ENCODE assay signal across 24 cellular contexts in the genomic region with DNA sequence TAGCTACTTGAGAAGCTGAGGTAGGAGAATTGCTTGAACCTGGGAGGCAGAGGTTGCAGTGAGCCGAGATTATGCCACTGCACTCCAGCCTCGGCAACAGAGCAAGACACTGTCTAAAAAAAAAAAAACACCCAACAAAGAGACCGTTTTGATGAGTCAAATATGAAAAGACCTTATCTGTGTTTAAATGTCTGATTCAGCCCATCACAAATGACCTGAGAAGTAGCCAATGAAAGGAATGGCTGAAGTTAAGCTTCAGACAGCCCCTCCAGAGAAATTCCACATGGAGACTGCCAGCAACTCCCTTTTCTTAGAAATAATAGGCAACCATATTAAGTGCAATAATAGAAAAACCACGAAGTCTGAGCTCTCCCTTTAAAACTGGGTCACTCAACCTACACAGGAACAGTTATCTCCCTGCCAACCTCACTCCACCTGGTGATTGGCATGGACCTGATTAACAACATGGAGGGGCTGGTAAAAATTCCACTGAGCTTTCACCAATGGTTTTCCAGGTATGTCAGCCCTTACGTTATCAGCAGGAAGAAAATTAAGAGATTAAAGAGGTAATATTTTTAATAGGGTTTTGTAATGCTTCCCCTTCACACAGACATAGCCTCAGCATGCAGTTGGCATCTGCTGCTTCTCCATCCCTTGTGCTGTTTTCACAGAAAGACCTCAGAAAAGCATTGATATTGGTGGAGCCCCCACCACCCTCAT.
A peak's percentile ranks its signal among the peaks of the same experiment; 100 is the strongest.
DNase-seq lines count a peak whose midpoint lies in the region; ATAC-seq and TF ChIP-seq lines count a peak whose summit lies in the region.
"Had no signal": no experiment of that assay in that cellular context is flagged by ENCODE, and none has a peak within 500 bp of the region (broad histone marks: within the 10 kb centered on the region; RNA-seq: fewer than 3 reads in every experiment).

No MANE protein-coding gene starts in this region.

- no peak for TF ChIP-seq RAD21 in HCT116 (IDR thresholded peaks at IDR 0.05; ENCODE audit: low read depth)

- no peak overlapping the region for H4K12ac ChIP-seq in trophoblast cell (ENCODE audit: low read depth, low read length)

- CTCF ChIA-PET in HCT116 (lab: Charles Lee) (no interaction called here), PC-3 (lab: Charles Lee) (no interaction called here)

- H3K4me1 ChIP-seq in HCT116 (ENCODE audit: control insufficient read depth in 1 of 2, insufficient read depth in 2 of 2, low read length in 2 of 2) (peaks cover 10 to 43% of the 10 kb centered on the region in 2 experiments), PC-3 (ENCODE audit: insufficient read depth, low read length) (peaks cover 41% of the 10 kb centered on the region), trophoblast cell (ENCODE audit: control insufficient read depth in 1 of 2, insufficient read depth in 2 of 2, low read length in 2 of 2) (peaks cover 30 to 37% of the 10 kb centered on the region in 2 experiments)
- H3K4me1 ChIP-seq: gastrocnemius medialis, sigmoid colon, SJCRH30, testis, uterus had no signal

- no peak overlapping the region for H4K8ac ChIP-seq in trophoblast cell (ENCODE audit: low read depth, low read length)

- ATAC-seq in HCT116 (peak; percentile 17; the same call in 1 of the 2 replicates), PC-3 (no peak; the same call in 1 of the 2 replicates)
- ATAC-seq: activated CD4-positive, CD25-positive, alpha-beta regulatory T cell treated with anti-CD3 and anti-CD28 coated beads, Interleukin-2, amount 50 U/mL, for 24 hours; activated naive CD4-positive, alpha-beta T cell treated with anti-CD3 and anti-CD28 coated beads, Interleukin-2, amount 50 U/mL, for 72 hours; gastrocnemius medialis; left colon had no signal

- no peaks in the 10 kb centered on the region for H3K9me2 ChIP-seq in HCT116 (ENCODE audit: insufficient read depth)
- H3K9me2 ChIP-seq in PC-3 (replicated peaks; ENCODE audit: low read length): no peaks in the 10 kb centered on the region

- intact Hi-C loops in HCT116 (cut with micrococcal nuclease) (no loop called here), PC-3 (cut with micrococcal nuclease) (no loop called here)

- H3K14ac ChIP-seq in trophoblast cell (ENCODE audit: low read length): peak overlapping the region; percentile 57

- RAD21 ChIA-PET in HCT116 (lab: Charles Lee; ENCODE audit: low non-redundant PET in 1 of 2, low total read pairs in 2 of 2, uncharacterized antibody in 2 of 2, unreplicated experiment in 2 of 2): no interaction called here

- no peak for TF ChIP-seq CTCF in HCT116 (IDR thresholded peaks at IDR 0.05 in 2 of 3, conservative IDR thresholded peaks at IDR 0.05 in 1 of 3; ENCODE audit: borderline replicate concordance in 1 of 3, insufficient read depth in 1 of 3, low read depth in 2 of 3, low read length in 2 of 3)
- TF ChIP-seq CTCF in PC-3 (conservative IDR thresholded peaks at IDR 0.05; ENCODE audit: low read depth, low read length): no peak

- peak overlapping the region; percentile 89 for H2BK120ac ChIP-seq in trophoblast cell (ENCODE audit: insufficient read depth, low read length, poor library complexity)

- no peak overlapping the region for H3K27ac ChIP-seq in HCT116 (ENCODE audit: low read depth, low read length)
- H3K27ac ChIP-seq in PC-3 (ENCODE audit: low read length): no peak overlapping the region
- H3K27ac ChIP-seq in trophoblast cell (ENCODE audit: low read depth, low read length): peak overlapping the region; percentile 45
- H3K27ac ChIP-seq: esophagus squamous epithelium, gastrocnemius medialis, sigmoid colon, SJCRH30, testis, uterus had no signal

- WGBS in trophoblast cell (ENCODE audit: extremely low coverage, insufficient coverage, insufficient read length): no CpG with 5 or more reads among the region's 5 CpGs

- H2BK12ac ChIP-seq in trophoblast cell (ENCODE audit: low read length): peak overlapping the region; percentile 85

- TF ChIP-seq POLR2A in HCT116 (IDR thresholded peaks at IDR 0.05; ENCODE audit: borderline replicate concordance, extremely low read depth, insufficient read depth, insufficient read length): no peak

- H3K18ac ChIP-seq in trophoblast cell (ENCODE audit: low read length): no peak overlapping the region

- H3K23ac ChIP-seq in trophoblast cell (ENCODE audit: low read length): no peak overlapping the region

- H2BK5ac ChIP-seq in trophoblast cell (ENCODE audit: low read depth, low read length, poor library complexity): peak overlapping the region; percentile 52

- H3F3A ChIP-seq in PC-3 (ENCODE audit: low read length, unreplicated experiment): no peaks in the 10 kb centered on the region

- no peaks in the 10 kb centered on the region for H3K79me2 ChIP-seq in HCT116 (ENCODE audit: insufficient read depth, low read length)
- no peaks in the 10 kb centered on the region for H3K79me2 ChIP-seq in PC-3 (ENCODE audit: low read length)
- H3K79me2 ChIP-seq in trophoblast cell (ENCODE audit: control insufficient read depth, insufficient read depth, low read length, poor library complexity): peaks cover 7% of the 10 kb centered on the region

- peaks cover 32% of the 10 kb centered on the region for H3K79me1 ChIP-seq in trophoblast cell (ENCODE audit: low read length)

- no peak overlapping the region for H3K4me2 ChIP-seq in HCT116 (ENCODE audit: low read length)
- no peak overlapping the region for H3K4me2 ChIP-seq in PC-3 (ENCODE audit: low read length)
- no peak overlapping the region for H3K4me2 ChIP-seq in trophoblast cell (ENCODE audit: low read length)

- POLR2A ChIA-PET in HCT116 (lab: Charles Lee): no interaction called here
- POLR2A ChIA-PET in PC-3 (lab: Charles Lee; ENCODE audit: unreplicated experiment): no interaction called here

- H3K36me3 ChIP-seq in HCT116 (ENCODE audit: control insufficient read depth in 1 of 2, insufficient read depth in 2 of 2, low read length in 2 of 2) (no peaks in the 10 kb centered on the region), PC-3 (ENCODE audit: low read depth, low read length) (no peaks in the 10 kb centered on the region), trophoblast cell (ENCODE audit: control insufficient read depth in 1 of 2, insufficient read depth in 2 of 2, low read length in 2 of 2) (peaks cover 0 to 2% of the 10 kb centered on the region in 2 experiments)
- H3K36me3 ChIP-seq: esophagus squamous epithelium, gastrocnemius medialis, sigmoid colon, SJCRH30, uterus had no signal

- BruUV-seq in HCT116 (replicated peaks; lab: Mats Ljungman, UMichigan) (no TSS peak), PC-3 (replicated peaks; lab: Mats Ljungman, UMichigan) (no TSS peak)

- H4K20me1 ChIP-seq in HCT116 (ENCODE audit: insufficient read depth): no peaks in the 10 kb centered on the region
- no peaks in the 10 kb centered on the region for H4K20me1 ChIP-seq in PC-3 (ENCODE audit: low read length)

- H3K4me3 ChIP-seq in HCT116 (replicated peaks in 1 of 2; ENCODE audit: low read depth in 1 of 2, low read length in 2 of 2) (no peak overlapping the region), PC-3 (ENCODE audit: low read length) (no peak overlapping the region), trophoblast cell (ENCODE audit: low read depth, low read length) (no peak overlapping the region)
- H3K4me3 ChIP-seq: esophagus squamous epithelium, gastrocnemius medialis, sigmoid colon, SJCRH30, testis, uterus had no signal

- no peak for DNase-seq in HCT116 (ENCODE audit: low read depth, low spot score)
- DNase-seq in PC-3: peak; percentile 54
- DNase-seq in cerebellar cortex (ENCODE audit: low spot score): peak; percentile 3
- DNase-seq in trophoblast cell: peak in 1 of 2 donors; percentile 20
- no peak for DNase-seq in activated CD4-positive, alpha-beta T cell treated with anti-CD3 and anti-CD28 coated beads for 48 hours
- no peak for DNase-seq in NCI-H1105 (lab: John Stamatoyannopoulos, UW)
- DNase-seq in mucosa of gallbladder (ENCODE audit: low spot score): no peak
- DNase-seq: activated CD4-positive, alpha-beta memory T cell treated with anti-CD3 and anti-CD28 coated beads for 36 hours; anterior cingulate cortex; esophagus squamous epithelium; gastrocnemius medialis; Kasumi-1; left colon; NCI-H1694 treated with DMSO at 0.1 percent for 48 hours; NCI-H2171; NCI-H524; NK-92 treated with Interleukin-12 subunit alpha and Interleukin-12 subunit beta, amount 100 ng/mL, for 24 hours; sigmoid colon; SJCRH30; stimulated activated naive CD4-positive, alpha-beta T cell treated with Interleukin-2 at 50 U/mL for 16 hours; testis; uterus had no signal

- H3K27me3 ChIP-seq in HCT116 (ENCODE audit: insufficient read depth, low read length) (no peaks in the 10 kb centered on the region), PC-3 (ENCODE audit: low read length) (no peaks in the 10 kb centered on the region), trophoblast cell (ENCODE audit: insufficient read depth, low read length) (no peaks in the 10 kb centered on the region)
- H3K27me3 ChIP-seq: esophagus squamous epithelium, gastrocnemius medialis, sigmoid colon, SJCRH30, testis, uterus had no signal

- H3K9ac ChIP-seq in HCT116 (ENCODE audit: low read length) (no peak overlapping the region), PC-3 (ENCODE audit: low read length) (no peak overlapping the region), trophoblast cell (ENCODE audit: low read length) (no peak overlapping the region)

- peak overlapping the region; percentile 85 for H4K91ac ChIP-seq in trophoblast cell (ENCODE audit: low read depth, low read length)

- H2AK5ac ChIP-seq in trophoblast cell (ENCODE audit: low read length): no peak overlapping the region

- no peak overlapping the region for H3K4ac ChIP-seq in trophoblast cell (ENCODE audit: low read depth, low read length)

- peak overlapping the region; percentile 37 for H2AFZ ChIP-seq in HCT116 (ENCODE audit: low read depth, low read length, poor library complexity, severe bottlenecking)
- H2AFZ ChIP-seq in PC-3 (ENCODE audit: low read length): peak overlapping the region; percentile 43; the same call in 1 of the 2 replicates
- H2AFZ ChIP-seq in trophoblast cell (ENCODE audit: insufficient read depth, low read length, poor library complexity): no peak overlapping the region

- peaks cover 0 to 4% of the 10 kb centered on the region in 2 experiments; a peak in 1 of 4 replicates for H3K9me3 ChIP-seq in HCT116 (ENCODE audit: control insufficient read depth in 1 of 2, insufficient read depth in 1 of 2, low read depth in 1 of 2, low read length in 2 of 2)
- H3K9me3 ChIP-seq in PC-3 (ENCODE audit: low read length): no peaks in the 10 kb centered on the region
- peaks cover 2% of the 10 kb centered on the region for H3K9me3 ChIP-seq in trophoblast cell (ENCODE audit: insufficient read depth, low read depth, low read length)
- H3K9me3 ChIP-seq: esophagus squamous epithelium, gastrocnemius medialis, SJCRH30, testis, uterus had no signal

TF ChIP-seq in HCT116, 20 proteins besides CTCF, POLR2A, EP300 and RAD21:
- TF ChIP-seq ZNF274 (IDR thresholded peaks at IDR 0.05; ENCODE audit: low read depth, low read length) (no peak), EZH2 (IDR thresholded peaks at IDR 0.05) (no peak)

Comparison
In these comparisons a context has a peak if more than half of its experiments do, and no peak if none do; other contexts are left out.
1. DNase-seq: peak in PC-3 (single experiment) and cerebellar cortex (single experiment); none in HCT116 (single experiment), activated CD4-positive, alpha-beta T cell treated with anti-CD3 and anti-CD28 coated beads for 48 hours (single experiment), NCI-H1105 (single experiment) and mucosa of gallbladder (single experiment).